ENCODE assay signal across 14 cellular contexts in genomic region chr1:7013833-7014639, GRCh38.
"Had no signal": no experiment of that assay in that cellular context is flagged by ENCODE, and none has a peak within 500 bp of the region (broad histone marks: within the 10 kb centered on the region; RNA-seq: fewer than 3 reads in every experiment).

No MANE protein-coding gene starts in this region.

- H3K9me3 ChIP-seq: tibial nerve had no signal

- ATAC-seq: stimulated activated effector memory CD8-positive, alpha-beta T cell treated with anti-CD3 and anti-CD28 coated beads, Interleukin-12 subunit alpha, Interleukin-12 subunit beta, amount 100 ng/mL, for 72 hours had no signal

- H3K36me3 Mint-ChIP-seq: activated naive CD8-positive, alpha-beta T cell treated with anti-CD3 and anti-CD28 coated beads for 36 hours; stimulated activated effector memory CD8-positive, alpha-beta T cell treated with anti-CD3 and anti-CD28 coated beads, Interleukin-12 subunit alpha, Interleukin-12 subunit beta, amount 100 ng/mL, for 72 hours had no signal

- H3K27me3 Mint-ChIP-seq: activated CD4-positive, alpha-beta memory T cell treated with anti-CD3 and anti-CD28 coated beads, Interleukin-2, amount 10 ng/mL, durations not matched to agents 7 days and 5 days; activated naive CD8-positive, alpha-beta T cell treated with anti-CD3 and anti-CD28 coated beads for 36 hours had no signal

- H3K4me3 Mint-ChIP-seq: activated CD4-positive, alpha-beta memory T cell treated with anti-CD3 and anti-CD28 coated beads, Interleukin-2, amount 10 ng/mL, durations not matched to agents 7 days and 5 days; activated naive CD8-positive, alpha-beta T cell treated with anti-CD3 and anti-CD28 coated beads for 36 hours; nephron progenitor cell; stimulated activated effector memory CD8-positive, alpha-beta T cell treated with anti-CD3 and anti-CD28 coated beads, Interleukin-12 subunit alpha, Interleukin-12 subunit beta, amount 100 ng/mL, for 72 hours; T-helper 2 cell treated with Interferon-gamma antibody and Interleukin-4, amounts not matched to agents 5 μg/mL and 100 μg/mL, for 36 hours had no signal

- H3K9me3 Mint-ChIP-seq: activated CD4-positive, alpha-beta memory T cell treated with anti-CD3 and anti-CD28 coated beads, Interleukin-2, amount 10 ng/mL, durations not matched to agents 7 days and 5 days; activated naive CD8-positive, alpha-beta T cell treated with anti-CD3 and anti-CD28 coated beads for 36 hours; nephron progenitor cell; stimulated activated effector memory CD8-positive, alpha-beta T cell treated with anti-CD3 and anti-CD28 coated beads, Interleukin-12 subunit alpha, Interleukin-12 subunit beta, amount 100 ng/mL, for 72 hours; T-helper 2 cell treated with Interferon-gamma antibody and Interleukin-4, amounts not matched to agents 5 μg/mL and 100 μg/mL, for 36 hours had no signal

- H3K27me3 ChIP-seq: tibial nerve had no signal

- H3K4me1 ChIP-seq: tibial nerve had no signal

- DNase-seq: activated CD4-positive, alpha-beta memory T cell treated with anti-CD3 and anti-CD28 coated beads, Interleukin-2, amount 10 ng/mL, durations not matched to agents 7 days and 5 days; activated CD4-positive, alpha-beta T cell treated with anti-CD3 and anti-CD28 coated beads for 1 hour; activated gamma-delta T cell treated with Interleukin-2 at 50 U/mL for 16 hours; activated naive CD8-positive, alpha-beta T cell treated with anti-CD3 and anti-CD28 coated beads for 36 hours; activated T-cell treated with anti-CD3 and anti-CD28 coated beads, Interleukin-2, amount 50 U/mL, for 48 hours; anterior cingulate cortex; effector memory CD4-positive, alpha-beta T cell; hippocampal formation; kidney glomerular epithelial cell; nephron progenitor cell had no signal

- H3K4me3 ChIP-seq: skin epidermis, tibial nerve had no signal

- H3K4me1 Mint-ChIP-seq: activated CD4-positive, alpha-beta memory T cell treated with anti-CD3 and anti-CD28 coated beads, Interleukin-2, amount 10 ng/mL, durations not matched to agents 7 days and 5 days; activated naive CD8-positive, alpha-beta T cell treated with anti-CD3 and anti-CD28 coated beads for 36 hours; stimulated activated effector memory CD8-positive, alpha-beta T cell treated with anti-CD3 and anti-CD28 coated beads, Interleukin-12 subunit alpha, Interleukin-12 subunit beta, amount 100 ng/mL, for 72 hours had no signal

- H3K27ac Mint-ChIP-seq: activated CD4-positive, alpha-beta memory T cell treated with anti-CD3 and anti-CD28 coated beads, Interleukin-2, amount 10 ng/mL, durations not matched to agents 7 days and 5 days; activated naive CD8-positive, alpha-beta T cell treated with anti-CD3 and anti-CD28 coated beads for 36 hours; nephron progenitor cell; stimulated activated effector memory CD8-positive, alpha-beta T cell treated with anti-CD3 and anti-CD28 coated beads, Interleukin-12 subunit alpha, Interleukin-12 subunit beta, amount 100 ng/mL, for 72 hours; T-helper 2 cell treated with Interferon-gamma antibody and Interleukin-4, amounts not matched to agents 5 μg/mL and 100 μg/mL, for 36 hours had no signal

- H3K36me3 ChIP-seq: tibial nerve had no signal

- H3K27ac ChIP-seq: skin epidermis, tibial nerve had no signal
